Comparison of ENCODE assay signal across 13 cellular contexts in the genomic region with DNA sequence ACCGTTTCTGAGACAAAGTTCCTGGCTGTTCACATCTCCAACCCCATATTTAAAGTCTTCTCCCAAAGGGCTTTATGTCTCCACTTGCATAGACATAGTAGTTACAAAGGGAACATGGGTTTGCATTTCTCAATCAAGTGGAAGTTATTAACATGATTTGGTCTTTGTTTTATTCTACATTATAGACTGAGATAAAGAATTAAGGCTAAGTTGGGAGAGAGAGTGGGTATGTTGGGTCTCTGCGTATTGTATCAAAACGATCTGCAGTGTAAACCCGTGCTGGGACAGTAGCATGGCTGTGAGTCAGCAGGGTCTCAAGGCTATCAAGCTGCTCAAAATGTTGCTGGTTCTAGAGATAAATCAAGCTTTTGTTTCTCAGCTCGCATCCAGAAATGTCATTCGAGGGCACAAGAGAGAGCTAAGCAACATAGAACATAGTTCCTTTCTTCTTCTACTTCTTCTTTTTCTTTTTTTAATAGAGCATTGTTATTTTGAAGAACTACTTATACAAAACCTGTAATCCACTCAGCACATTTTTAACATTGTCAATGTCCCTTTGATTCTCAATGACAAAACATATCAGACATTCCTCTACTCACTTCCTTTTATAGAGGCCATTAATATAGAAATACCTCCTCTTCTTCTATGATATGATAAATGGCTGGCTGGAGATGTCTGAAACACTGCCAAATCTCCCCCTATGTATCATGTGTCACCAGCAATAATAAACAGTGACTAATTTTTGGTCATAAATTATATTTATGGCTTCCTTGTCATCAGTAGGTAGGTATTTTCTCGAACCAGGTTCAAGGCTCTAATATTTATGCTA. TPM values are rescaled to one million over a fixed set of nuclear protein-coding genes. Genes with fewer than 3 reads are reported as not detected.
DNase-seq lines count a peak whose midpoint lies in the region; ATAC-seq and TF ChIP-seq lines count a peak whose summit lies in the region.
"Had no signal": no experiment of that assay in that cellular context is flagged by ENCODE, and none has a peak within 500 bp of the region (broad histone marks: within the 10 kb centered on the region; RNA-seq: fewer than 3 reads in every experiment).

No MANE protein-coding gene starts in this region.

- TF ChIP-seq CTCF in HEK293 (tag by site-specific recombination; IDR thresholded peaks at IDR 0.05) (no peak), RWPE2 (IDR thresholded peaks at IDR 0.05; ENCODE audit: poor library complexity, severe bottlenecking) (no peak), foreskin fibroblast (IDR thresholded peaks at IDR 0.05; ENCODE audit: low read depth, low read length) (no peak), smooth muscle cell (IDR thresholded peaks at IDR 0.05; ENCODE audit: borderline replicate concordance, insufficient read depth, poor library complexity, severe bottlenecking) (no peak)

- H3K4me2 ChIP-seq in smooth muscle cell: peak overlapping the region; percentile 59

- H3K4me3 ChIP-seq in HEK293 (ENCODE audit: low read depth, low read length) (no peak overlapping the region), RWPE2 (ENCODE audit: severe bottlenecking) (no peak overlapping the region), foreskin fibroblast (ENCODE audit: low read depth in 1 of 2, low read length in 2 of 2) (no peak overlapping the region), smooth muscle cell (no peak overlapping the region)
- H3K4me3 ChIP-seq: ascending aorta, left ventricle myocardium inferior had no signal

- CTCF ChIA-PET in HEK293 (lab: Yijun Ruan, JAX): interaction anchor here (1.1 to 1.5 kb wide), 2 partner anchors 14 to 19 kb away, joined by 3 to 4 read pairs; no protein-coding TSS in a partner anchor

- POLR2A ChIA-PET in HEK293 (lab: Yijun Ruan, JAX): interaction anchor here (0.6 kb wide), 1 partner anchor 849 kb away, joined by 5 read pairs; no protein-coding TSS in a partner anchor

- H3K79me2 ChIP-seq in smooth muscle cell (ENCODE audit: low read depth): no peaks in the 10 kb centered on the region

- H3K36me3 ChIP-seq in HEK293 (ENCODE audit: control insufficient read depth in 2 of 2, insufficient read depth in 1 of 2, low read length in 2 of 2): no peaks in the 10 kb centered on the region
- H3K36me3 ChIP-seq in RWPE2 (ENCODE audit: low read depth): no peaks in the 10 kb centered on the region
- H3K36me3 ChIP-seq in smooth muscle cell (ENCODE audit: low read depth): no peaks in the 10 kb centered on the region
- H3K36me3 ChIP-seq: ascending aorta, left ventricle myocardium inferior had no signal

- H3K27me3 ChIP-seq in RWPE2 (ENCODE audit: insufficient read depth, poor library complexity, severe bottlenecking) (no peaks in the 10 kb centered on the region), smooth muscle cell (ENCODE audit: low read depth) (no peaks in the 10 kb centered on the region)
- H3K27me3 ChIP-seq: ascending aorta had no signal

- H3K27ac ChIP-seq in HEK293 (ENCODE audit: extremely low read depth, low read depth, low read length) (peak overlapping the region; percentile 9; the same call in 1 of the 2 replicates), RWPE2 (ENCODE audit: poor library complexity, severe bottlenecking) (peak overlapping the region; percentile 20), smooth muscle cell (ENCODE audit: low read depth) (peak overlapping the region; percentile 53)
- H3K27ac ChIP-seq: ascending aorta, left ventricle myocardium inferior had no signal

- H3K9me3 ChIP-seq in HEK293 (ENCODE audit: control insufficient read depth, insufficient read depth, low read depth, low read length) (no peaks in the 10 kb centered on the region), RWPE2 (ENCODE audit: severe bottlenecking) (no peaks in the 10 kb centered on the region), smooth muscle cell (replicated peaks; ENCODE audit: low read depth) (no peaks in the 10 kb centered on the region)
- H3K9me3 ChIP-seq: ascending aorta, left ventricle myocardium inferior had no signal

- no peaks in the 10 kb centered on the region for H4K20me1 ChIP-seq in smooth muscle cell (ENCODE audit: low read depth)

- no peaks in the 10 kb centered on the region for H3F3A ChIP-seq in smooth muscle cell (ENCODE audit: low read depth)

- WGBS in smooth muscle cell (ENCODE audit: low lambda C conversion rate): 19% methylated on average over 7 of the region's 7 CpGs

- H3K9ac ChIP-seq in smooth muscle cell (ENCODE audit: low read depth): no peak overlapping the region

- ATAC-seq in RWPE2 (ENCODE audit: low read depth) (peak; percentile 73), HG03565 (IDR thresholded peaks at IDR 0.05; ENCODE audit: unreplicated experiment) (no peak), GM18861 (IDR thresholded peaks at IDR 0.05; ENCODE audit: unreplicated experiment) (no peak), HG02852 (IDR thresholded peaks at IDR 0.05; ENCODE audit: unreplicated experiment) (no peak)
- ATAC-seq: esophagus mucosa, T-cell had no signal

- H3K4me1 ChIP-seq in HEK293 (ENCODE audit: control insufficient read depth, insufficient read depth, low read length) (peaks cover 8% of the 10 kb centered on the region), RWPE2 (ENCODE audit: insufficient read depth, poor library complexity, severe bottlenecking) (peaks cover 55% of the 10 kb centered on the region), smooth muscle cell (ENCODE audit: low read depth) (peaks cover 3% of the 10 kb centered on the region)
- H3K4me1 ChIP-seq: ascending aorta had no signal

- peak overlapping the region; percentile 52 for H2AFZ ChIP-seq in smooth muscle cell (ENCODE audit: low read depth)

- DNase-seq in RWPE2 (ENCODE audit: low spot score) (no peak), foreskin fibroblast (peak; percentile 48 to 70), smooth muscle cell (lab: John Stamatoyannopoulos, UW; ENCODE audit: unreplicated experiment) (no peak), retina (no peak)
- DNase-seq: left ventricle myocardium inferior, T-cell had no signal

TF ChIP-seq in HEK293, 187 proteins besides CTCF, POLR2A, EP300 and RAD21 (continues in another document):
- TF ChIP-seq ZEB2 (tag by site-specific recombination; IDR thresholded peaks at IDR 0.05) (peak; percentile 87), ZNF560 (tag by site-specific recombination; IDR thresholded peaks at IDR 0.05; ENCODE audit: borderline replicate concordance) (no peak), ZNF112 (tag by site-specific recombination; IDR thresholded peaks at IDR 0.05) (no peak), ZNF394 (tag by site-specific recombination; IDR thresholded peaks at IDR 0.05; ENCODE audit: borderline replicate concordance) (peak; percentile 54)
- TF ChIP-seq, protein P1, sequence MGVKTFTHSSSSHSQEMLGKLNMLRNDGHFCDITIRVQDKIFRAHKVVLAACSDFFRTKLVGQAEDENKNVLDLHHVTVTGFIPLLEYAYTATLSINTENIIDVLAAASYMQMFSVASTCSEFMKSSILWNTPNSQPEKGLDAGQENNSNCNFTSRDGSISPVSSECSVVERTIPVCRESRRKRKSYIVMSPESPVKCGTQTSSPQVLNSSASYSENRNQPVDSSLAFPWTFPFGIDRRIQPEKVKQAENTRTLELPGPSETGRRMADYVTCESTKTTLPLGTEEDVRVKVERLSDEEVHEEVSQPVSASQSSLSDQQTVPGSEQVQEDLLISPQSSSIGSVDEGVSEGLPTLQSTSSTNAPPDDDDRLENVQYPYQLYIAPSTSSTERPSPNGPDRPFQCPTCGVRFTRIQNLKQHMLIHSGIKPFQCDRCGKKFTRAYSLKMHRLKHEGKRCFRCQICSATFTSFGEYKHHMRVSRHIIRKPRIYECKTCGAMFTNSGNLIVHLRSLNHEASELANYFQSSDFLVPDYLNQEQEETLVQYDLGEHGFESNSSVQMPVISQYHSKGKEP (tag by site-specific recombination; IDR thresholded peaks at IDR 0.05): peak; percentile 72; the same call in 1 of the 2 replicates
- TF ChIP-seq, protein P2, sequence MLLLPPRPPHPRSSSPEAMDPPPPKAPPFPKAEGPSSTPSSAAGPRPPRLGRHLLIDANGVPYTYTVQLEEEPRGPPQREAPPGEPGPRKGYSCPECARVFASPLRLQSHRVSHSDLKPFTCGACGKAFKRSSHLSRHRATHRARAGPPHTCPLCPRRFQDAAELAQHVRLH (tag by site-specific recombination; IDR thresholded peaks at IDR 0.05): 0 out of 2 replicates have a peak, but pooled peaks have one; percentile 26
- TF ChIP-seq, protein P3, sequence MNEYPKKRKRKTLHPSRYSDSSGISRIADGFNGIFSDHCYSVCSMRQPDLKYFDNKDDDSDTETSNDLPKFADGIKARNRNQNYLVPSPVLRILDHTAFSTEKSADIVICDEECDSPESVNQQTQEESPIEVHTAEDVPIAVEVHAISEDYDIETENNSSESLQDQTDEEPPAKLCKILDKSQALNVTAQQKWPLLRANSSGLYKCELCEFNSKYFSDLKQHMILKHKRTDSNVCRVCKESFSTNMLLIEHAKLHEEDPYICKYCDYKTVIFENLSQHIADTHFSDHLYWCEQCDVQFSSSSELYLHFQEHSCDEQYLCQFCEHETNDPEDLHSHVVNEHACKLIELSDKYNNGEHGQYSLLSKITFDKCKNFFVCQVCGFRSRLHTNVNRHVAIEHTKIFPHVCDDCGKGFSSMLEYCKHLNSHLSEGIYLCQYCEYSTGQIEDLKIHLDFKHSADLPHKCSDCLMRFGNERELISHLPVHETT (tag by site-specific recombination; IDR thresholded peaks at IDR 0.05): peak; percentile 67; the same call in 1 of the 2 replicates
- TF ChIP-seq, protein P4, sequence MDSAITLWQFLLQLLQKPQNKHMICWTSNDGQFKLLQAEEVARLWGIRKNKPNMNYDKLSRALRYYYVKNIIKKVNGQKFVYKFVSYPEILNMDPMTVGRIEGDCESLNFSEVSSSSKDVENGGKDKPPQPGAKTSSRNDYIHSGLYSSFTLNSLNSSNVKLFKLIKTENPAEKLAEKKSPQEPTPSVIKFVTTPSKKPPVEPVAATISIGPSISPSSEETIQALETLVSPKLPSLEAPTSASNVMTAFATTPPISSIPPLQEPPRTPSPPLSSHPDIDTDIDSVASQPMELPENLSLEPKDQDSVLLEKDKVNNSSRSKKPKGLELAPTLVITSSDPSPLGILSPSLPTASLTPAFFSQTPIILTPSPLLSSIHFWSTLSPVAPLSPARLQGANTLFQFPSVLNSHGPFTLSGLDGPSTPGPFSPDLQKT (IDR thresholded peaks at IDR 0.05; ENCODE audit: borderline replicate concordance, low read depth, low read length): no peak
- TF ChIP-seq, protein P5, sequence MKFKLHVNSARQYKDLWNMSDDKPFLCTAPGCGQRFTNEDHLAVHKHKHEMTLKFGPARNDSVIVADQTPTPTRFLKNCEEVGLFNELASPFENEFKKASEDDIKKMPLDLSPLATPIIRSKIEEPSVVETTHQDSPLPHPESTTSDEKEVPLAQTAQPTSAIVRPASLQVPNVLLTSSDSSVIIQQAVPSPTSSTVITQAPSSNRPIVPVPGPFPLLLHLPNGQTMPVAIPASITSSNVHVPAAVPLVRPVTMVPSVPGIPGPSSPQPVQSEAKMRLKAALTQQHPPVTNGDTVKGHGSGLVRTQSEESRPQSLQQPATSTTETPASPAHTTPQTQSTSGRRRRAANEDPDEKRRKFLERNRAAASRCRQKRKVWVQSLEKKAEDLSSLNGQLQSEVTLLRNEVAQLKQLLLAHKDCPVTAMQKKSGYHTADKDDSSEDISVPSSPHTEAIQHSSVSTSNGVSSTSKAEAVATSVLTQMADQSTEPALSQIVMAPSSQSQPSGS (tag by site-specific recombination; IDR thresholded peaks at IDR 0.05; ENCODE audit: low read depth): peak; percentile 42; the same call in 1 of the 2 replicates

RNA-seq across cellular contexts. Expression of a gene that starts 34.5 kb away (rescaled TPM):
- total RNA-seq in smooth muscle cell: 49.1 and 77.0 TPM in 2 replicates
- 33.7 and 36.2 TPM in 2 replicates for polyA plus RNA-seq in smooth muscle cell
- total RNA-seq: activated CD8-positive, alpha-beta memory T cell treated with anti-CD3 and anti-CD28 coated beads for 36 hours had no signal

Comparison
In these comparisons a context has a peak if more than half of its experiments do, and no peak if none do; other contexts are left out.
1. DNase-seq: peak in foreskin fibroblast (2 of 2); none in RWPE2 (single experiment), smooth muscle cell (single experiment) and retina (single experiment).
2. Peak in every context shown above with its lines, with median percentiles within 50 percentile points of each other: H3K27ac ChIP-seq.